In genomic region chr17:29677139-29677834, GRCh38 we compare ENCODE assay signal across 12 cellular contexts. TPM values are rescaled to one million over a fixed set of nuclear protein-coding genes. Genes with fewer than 3 reads are reported as not detected.
A peak's percentile ranks its signal among the peaks of the same experiment; 100 is the strongest.
DNase-seq lines count a peak whose midpoint lies in the region; ATAC-seq and TF ChIP-seq lines count a peak whose summit lies in the region.
"Had no signal": no experiment of that assay in that cellular context is flagged by ENCODE, and none has a peak within 500 bp of the region (broad histone marks: within the 10 kb centered on the region; RNA-seq: fewer than 3 reads in every experiment).

No MANE protein-coding gene starts in this region.

- H3K36me3 Mint-ChIP-seq in activated CD8-positive, alpha-beta T cell treated with anti-CD3 and anti-CD28 coated beads for 36 hours (ENCODE audit: low read depth), result peaks cover 28% of the 10 kb centered on the region
- H3K36me3 Mint-ChIP-seq in activated CD8-positive, alpha-beta T cell treated with anti-CD3 and anti-CD28 coated beads, Interleukin-2, amount 10 ng/mL, durations not matched to agents 7 days and 5 days (ENCODE audit: low read depth), result peaks cover 52% of the 10 kb centered on the region

- no peak for TF ChIP-seq POLR2A in body of pancreas (IDR thresholded peaks at IDR 0.05)

- intact Hi-C loops in activated CD8-positive, alpha-beta T cell treated with anti-CD3 and anti-CD28 coated beads for 36 hours (cut with micrococcal nuclease), result no loop called here
- intact Hi-C loops in body of pancreas (cut with DNase I) (no loop called here), lower lobe of right lung (cut with DNase I) (no loop called here)

- WGBS in body of pancreas, 2 donors, result 75 to 77% methylated on average over 3 of the region's 3 CpGs

- CTCF ChIA-PET in activated CD8-positive, alpha-beta T cell treated with anti-CD3 and anti-CD28 coated beads for 36 hours (lab: Charles Lee), result interaction anchor here (0.8 to 1.1 kb wide), 3 partner anchors 38 to 102 kb away, joined by 3 read pairs; no protein-coding TSS in a partner anchor
- CTCF ChIA-PET in activated CD8-positive, alpha-beta T cell treated with anti-CD3 and anti-CD28 coated beads, Interleukin-2, amount 10 ng/mL, durations not matched to agents 7 days and 5 days (lab: Charles Lee), result interaction anchor here (0.9 kb wide), 1 partner anchor 102 kb away, joined by 3 read pairs; no protein-coding TSS in a partner anchor

- no peak for DNase-seq in activated CD8-positive, alpha-beta T cell treated with anti-CD3 and anti-CD28 coated beads for 36 hours
- no peak for DNase-seq in activated CD8-positive, alpha-beta T cell treated with anti-CD3 and anti-CD28 coated beads, Interleukin-2, amount 10 ng/mL, durations not matched to agents 7 days and 5 days
- DNase-seq in body of pancreas (peak in 3 of 4 donors; percentile 21 to 46 (median 21)), lower lobe of right lung (no peak), LoVo (ENCODE audit: low spot score) (no peak)
- DNase-seq: activated T-cell treated with anti-CD3 and anti-CD28 coated beads for 4 hours, left colon, NCI-H526 treated with DMSO at 0.1 percent for 48 hours had no signal

- no peak for ATAC-seq in activated CD8-positive, alpha-beta T cell treated with anti-CD3 and anti-CD28 coated beads for 36 hours
- ATAC-seq in activated CD8-positive, alpha-beta T cell treated with anti-CD3 and anti-CD28 coated beads, Interleukin-2, amount 10 ng/mL, durations not matched to agents 7 days and 5 days, result no peak
- ATAC-seq in body of pancreas (peak; percentile 38), lower lobe of right lung (peak in 1 of 2 donors; percentile 35), GM21786 (IDR thresholded peaks at IDR 0.05; ENCODE audit: unreplicated experiment) (no peak)
- no peak for ATAC-seq in activated CD4-positive, CD25-positive, alpha-beta regulatory T cell treated with anti-CD3 and anti-CD28 coated beads, Interleukin-2, amount 50 U/mL, for 24 hours
- ATAC-seq: left colon had no signal

- H3K4me1 Mint-ChIP-seq in activated CD8-positive, alpha-beta T cell treated with anti-CD3 and anti-CD28 coated beads for 36 hours (ENCODE audit: low read depth), result peaks cover 34% of the 10 kb centered on the region
- peaks cover 17% of the 10 kb centered on the region for H3K4me1 Mint-ChIP-seq in activated CD8-positive, alpha-beta T cell treated with anti-CD3 and anti-CD28 coated beads, Interleukin-2, amount 10 ng/mL, durations not matched to agents 7 days and 5 days (ENCODE audit: low read depth)

- no peaks in the 10 kb centered on the region for H3K27me3 Mint-ChIP-seq in activated CD8-positive, alpha-beta T cell treated with anti-CD3 and anti-CD28 coated beads for 36 hours
- no peaks in the 10 kb centered on the region for H3K27me3 Mint-ChIP-seq in activated CD8-positive, alpha-beta T cell treated with anti-CD3 and anti-CD28 coated beads, Interleukin-2, amount 10 ng/mL, durations not matched to agents 7 days and 5 days (ENCODE audit: low read depth)
- H3K27me3 Mint-ChIP-seq: type B pancreatic cell had no signal

- H3K27ac ChIP-seq in body of pancreas, result peak overlapping the region in 2 of 4 donors; percentile 1 to 27
- H3K27ac ChIP-seq in lower lobe of right lung, result peak overlapping the region; percentile 34
- peak overlapping the region; percentile 30 for H3K27ac ChIP-seq in temporal lobe (ENCODE audit: low read depth, low read length)

- H3K4me1 ChIP-seq in body of pancreas (no peaks in the 10 kb centered on the region), lower lobe of right lung (peaks cover 23% of the 10 kb centered on the region)

- no peak overlapping the region for H3K4me3 Mint-ChIP-seq in activated CD8-positive, alpha-beta T cell treated with anti-CD3 and anti-CD28 coated beads for 36 hours
- H3K4me3 Mint-ChIP-seq in activated CD8-positive, alpha-beta T cell treated with anti-CD3 and anti-CD28 coated beads, Interleukin-2, amount 10 ng/mL, durations not matched to agents 7 days and 5 days, result no peak overlapping the region
- H3K4me3 Mint-ChIP-seq: type B pancreatic cell had no signal

- POLR2A ChIA-PET in activated CD8-positive, alpha-beta T cell treated with anti-CD3 and anti-CD28 coated beads for 36 hours (lab: Charles Lee), result no interaction called here
- POLR2A ChIA-PET in activated CD8-positive, alpha-beta T cell treated with anti-CD3 and anti-CD28 coated beads, Interleukin-2, amount 10 ng/mL, durations not matched to agents 7 days and 5 days (lab: Charles Lee), result interaction anchor here (0.6 kb wide), 1 partner anchor 52 kb away, joined by 3 read pairs; no protein-coding TSS in a partner anchor

- H3K36me3 ChIP-seq in body of pancreas (replicated peaks in 1 of 2; ENCODE audit: insufficient read depth in 1 of 2, low read depth in 2 of 2) (no peaks in the 10 kb centered on the region), lower lobe of right lung (peaks cover 74% of the 10 kb centered on the region)

- H3K9me3 Mint-ChIP-seq in activated CD8-positive, alpha-beta T cell treated with anti-CD3 and anti-CD28 coated beads for 36 hours, result no peaks in the 10 kb centered on the region
- no peaks in the 10 kb centered on the region for H3K9me3 Mint-ChIP-seq in activated CD8-positive, alpha-beta T cell treated with anti-CD3 and anti-CD28 coated beads, Interleukin-2, amount 10 ng/mL, durations not matched to agents 7 days and 5 days (ENCODE audit: insufficient read depth)
- H3K9me3 Mint-ChIP-seq: type B pancreatic cell had no signal

- no peaks in the 10 kb centered on the region for H3K27me3 ChIP-seq in body of pancreas
- H3K27me3 ChIP-seq in lower lobe of right lung (ENCODE audit: low read depth), result no peaks in the 10 kb centered on the region

- H3K4me3 ChIP-seq in body of pancreas (no peak overlapping the region), lower lobe of right lung (no peak overlapping the region)

- no peak for TF ChIP-seq CTCF in activated CD8-positive, alpha-beta T cell treated with anti-CD3 and anti-CD28 coated beads for 36 hours (IDR thresholded peaks at IDR 0.05)
- TF ChIP-seq CTCF in body of pancreas (IDR thresholded peaks at IDR 0.05) (no peak), lower lobe of right lung (IDR thresholded peaks at IDR 0.05) (no peak)

- H3K9me3 ChIP-seq in body of pancreas (no peaks in the 10 kb centered on the region), lower lobe of right lung (no peaks in the 10 kb centered on the region)

- H3K27ac Mint-ChIP-seq in activated CD8-positive, alpha-beta T cell treated with anti-CD3 and anti-CD28 coated beads for 36 hours, result peak overlapping the region; percentile 10
- H3K27ac Mint-ChIP-seq in activated CD8-positive, alpha-beta T cell treated with anti-CD3 and anti-CD28 coated beads, Interleukin-2, amount 10 ng/mL, durations not matched to agents 7 days and 5 days, result no peak overlapping the region
- H3K27ac Mint-ChIP-seq: type B pancreatic cell had no signal

RNA-seq across cellular contexts. Expression of gene CORO6, which starts 54.6 kb away (rescaled TPM):
- total RNA-seq in activated CD8-positive, alpha-beta T cell treated with anti-CD3 and anti-CD28 coated beads for 36 hours, result 10 to 100 TPM; 11.6 to 13.0 TPM
- total RNA-seq in activated CD8-positive, alpha-beta T cell treated with anti-CD3 and anti-CD28 coated beads, Interleukin-2, amount 10 ng/mL, durations not matched to agents 7 days and 5 days, result 1 to 10 TPM; 6.2 to 6.3 TPM
- total RNA-seq in body of pancreas (1 to 10 TPM; 2.3 to 5.6 TPM), lower lobe of right lung (6.6 TPM), temporal lobe (0.98 TPM)

Comparison
In these comparisons a context has a peak if more than half of its experiments do, and no peak if none do; other contexts are left out.
1. DNase-seq: peak in body of pancreas (3 of 4); none in activated CD8-positive, alpha-beta T cell treated with anti-CD3 and anti-CD28 coated beads for 36 hours (single experiment), activated CD8-positive, alpha-beta T cell treated with anti-CD3 and anti-CD28 coated beads, Interleukin-2, amount 10 ng/mL, durations not matched to agents 7 days and 5 days (single experiment), lower lobe of right lung (single experiment) and LoVo (single experiment).